1 cellular context compared by ENCODE assay signal in the genomic region with DNA sequence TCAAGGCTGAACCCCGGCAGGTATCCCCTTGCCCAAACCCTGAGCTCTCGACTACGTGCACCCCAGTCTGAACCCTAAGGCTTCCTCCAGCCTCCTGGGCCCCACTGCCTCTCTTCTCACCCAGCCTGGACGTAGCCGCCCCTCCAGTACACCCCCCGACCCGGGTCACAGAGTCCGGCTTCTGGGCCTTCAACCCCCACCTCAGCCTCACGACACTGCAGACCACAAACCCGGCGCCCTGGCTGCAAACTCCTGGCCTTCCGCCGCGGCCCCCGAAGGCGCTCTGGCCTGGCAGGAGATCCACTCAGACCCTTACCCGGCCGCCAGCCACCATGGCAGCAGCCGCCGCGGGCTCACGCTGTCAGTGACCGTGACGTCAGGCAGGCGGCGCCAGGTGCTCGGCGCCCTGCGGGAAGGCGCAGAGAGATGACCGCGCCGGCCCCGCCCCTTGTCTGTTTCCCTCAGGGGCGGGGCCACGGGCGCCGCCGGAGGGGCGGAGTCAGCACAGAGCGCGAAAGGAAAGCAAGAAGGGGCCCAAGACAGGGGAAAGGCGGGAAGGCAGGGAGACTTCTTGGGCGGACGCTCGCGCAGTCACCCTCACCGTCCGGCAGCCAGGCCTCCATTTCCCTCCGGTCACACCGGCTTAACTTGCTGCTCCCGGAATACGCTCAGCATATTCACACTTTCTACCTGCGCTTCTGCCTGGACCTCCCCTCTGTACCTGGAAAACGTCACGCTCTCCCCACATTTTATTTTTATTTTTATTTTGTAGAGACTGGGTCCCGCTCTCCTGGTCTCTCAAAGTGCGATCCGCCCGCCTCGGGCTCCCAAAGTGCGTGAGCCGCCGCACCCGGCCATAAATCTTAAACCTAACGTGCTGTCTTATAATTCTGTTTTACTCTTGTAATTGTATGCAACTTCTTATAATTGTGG.
A peak's percentile ranks its signal among the peaks of the same experiment; 100 is the strongest.
TF ChIP-seq lines count a peak whose summit lies in the region.

A gene with protein sequence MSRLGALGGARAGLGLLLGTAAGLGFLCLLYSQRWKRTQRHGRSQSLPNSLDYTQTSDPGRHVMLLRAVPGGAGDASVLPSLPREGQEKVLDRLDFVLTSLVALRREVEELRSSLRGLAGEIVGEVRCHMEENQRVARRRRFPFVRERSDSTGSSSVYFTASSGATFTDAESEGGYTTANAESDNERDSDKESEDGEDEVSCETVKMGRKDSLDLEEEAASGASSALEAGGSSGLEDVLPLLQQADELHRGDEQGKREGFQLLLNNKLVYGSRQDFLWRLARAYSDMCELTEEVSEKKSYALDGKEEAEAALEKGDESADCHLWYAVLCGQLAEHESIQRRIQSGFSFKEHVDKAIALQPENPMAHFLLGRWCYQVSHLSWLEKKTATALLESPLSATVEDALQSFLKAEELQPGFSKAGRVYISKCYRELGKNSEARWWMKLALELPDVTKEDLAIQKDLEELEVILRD (minus strand): TSS at position 372 of the 933 bp plus-strand sequence. CDS start 471 bp downstream, outside the sequence.

TF ChIP-seq in HepG2, 621 proteins besides CTCF, POLR2A, EP300 and RAD21 (continued from another document and continues in another):
- TF ChIP-seq, protein P1, sequence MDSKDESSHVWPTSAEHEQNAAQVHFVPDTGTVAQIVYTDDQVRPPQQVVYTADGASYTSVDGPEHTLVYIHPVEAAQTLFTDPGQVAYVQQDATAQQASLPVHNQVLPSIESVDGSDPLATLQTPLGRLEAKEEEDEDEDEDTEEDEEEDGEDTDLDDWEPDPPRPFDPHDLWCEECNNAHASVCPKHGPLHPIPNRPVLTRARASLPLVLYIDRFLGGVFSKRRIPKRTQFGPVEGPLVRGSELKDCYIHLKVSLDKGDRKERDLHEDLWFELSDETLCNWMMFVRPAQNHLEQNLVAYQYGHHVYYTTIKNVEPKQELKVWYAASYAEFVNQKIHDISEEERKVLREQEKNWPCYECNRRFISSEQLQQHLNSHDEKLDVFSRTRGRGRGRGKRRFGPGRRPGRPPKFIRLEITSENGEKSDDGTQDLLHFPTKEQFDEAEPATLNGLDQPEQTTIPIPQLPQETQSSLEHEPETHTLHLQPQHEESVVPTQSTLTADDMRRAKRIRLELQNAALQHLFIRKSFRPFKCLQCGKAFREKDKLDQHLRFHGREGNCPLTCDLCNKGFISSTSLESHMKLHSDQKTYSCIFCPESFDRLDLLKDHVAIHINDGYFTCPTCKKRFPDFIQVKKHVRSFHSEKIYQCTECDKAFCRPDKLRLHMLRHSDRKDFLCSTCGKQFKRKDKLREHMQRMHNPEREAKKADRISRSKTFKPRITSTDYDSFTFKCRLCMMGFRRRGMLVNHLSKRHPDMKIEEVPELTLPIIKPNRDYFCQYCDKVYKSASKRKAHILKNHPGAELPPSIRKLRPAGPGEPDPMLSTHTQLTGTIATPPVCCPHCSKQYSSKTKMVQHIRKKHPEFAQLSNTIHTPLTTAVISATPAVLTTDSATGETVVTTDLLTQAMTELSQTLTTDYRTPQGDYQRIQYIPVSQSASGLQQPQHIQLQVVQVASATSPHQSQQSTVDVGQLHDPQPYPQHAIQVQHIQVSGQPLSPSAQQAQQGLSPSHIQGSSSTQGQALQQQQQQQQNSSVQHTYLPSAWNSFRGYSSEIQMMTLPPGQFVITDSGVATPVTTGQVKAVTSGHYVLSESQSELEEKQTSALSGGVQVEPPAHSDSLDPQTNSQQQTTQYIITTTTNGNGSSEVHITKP (CRISPR knock-in tag; IDR thresholded peaks at IDR 0.05; ENCODE audit: low read depth): no peak
- TF ChIP-seq ZMAT3 (CRISPR knock-in tag; conservative IDR thresholded peaks at IDR 0.05): peak; percentile 65; the same call in 1 of the 2 replicates
- no peak for TF ChIP-seq ZSCAN22 (CRISPR knock-in tag; IDR thresholded peaks at IDR 0.05)
- TF ChIP-seq ZNF253 (CRISPR knock-in tag; IDR thresholded peaks at IDR 0.05; ENCODE audit: borderline replicate concordance): no peak
- TF ChIP-seq PHF20 (CRISPR knock-in tag; IDR thresholded peaks at IDR 0.05): peak; percentile 92
- TF ChIP-seq, protein P2, sequence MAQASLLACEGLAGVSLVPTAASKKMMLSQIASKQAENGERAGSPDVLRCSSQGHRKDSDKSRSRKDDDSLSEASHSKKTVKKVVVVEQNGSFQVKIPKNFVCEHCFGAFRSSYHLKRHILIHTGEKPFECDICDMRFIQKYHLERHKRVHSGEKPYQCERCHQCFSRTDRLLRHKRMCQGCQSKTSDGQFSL (CRISPR knock-in tag; IDR thresholded peaks at IDR 0.05): peak; percentile 23; the same call in 1 of the 2 replicates
- no peak for TF ChIP-seq FOXA1 (IDR thresholded peaks at IDR 0.05)
- TF ChIP-seq FOXA1 (CRISPR knock-in tag; IDR thresholded peaks at IDR 0.05): no peak
- TF ChIP-seq, protein P3, sequence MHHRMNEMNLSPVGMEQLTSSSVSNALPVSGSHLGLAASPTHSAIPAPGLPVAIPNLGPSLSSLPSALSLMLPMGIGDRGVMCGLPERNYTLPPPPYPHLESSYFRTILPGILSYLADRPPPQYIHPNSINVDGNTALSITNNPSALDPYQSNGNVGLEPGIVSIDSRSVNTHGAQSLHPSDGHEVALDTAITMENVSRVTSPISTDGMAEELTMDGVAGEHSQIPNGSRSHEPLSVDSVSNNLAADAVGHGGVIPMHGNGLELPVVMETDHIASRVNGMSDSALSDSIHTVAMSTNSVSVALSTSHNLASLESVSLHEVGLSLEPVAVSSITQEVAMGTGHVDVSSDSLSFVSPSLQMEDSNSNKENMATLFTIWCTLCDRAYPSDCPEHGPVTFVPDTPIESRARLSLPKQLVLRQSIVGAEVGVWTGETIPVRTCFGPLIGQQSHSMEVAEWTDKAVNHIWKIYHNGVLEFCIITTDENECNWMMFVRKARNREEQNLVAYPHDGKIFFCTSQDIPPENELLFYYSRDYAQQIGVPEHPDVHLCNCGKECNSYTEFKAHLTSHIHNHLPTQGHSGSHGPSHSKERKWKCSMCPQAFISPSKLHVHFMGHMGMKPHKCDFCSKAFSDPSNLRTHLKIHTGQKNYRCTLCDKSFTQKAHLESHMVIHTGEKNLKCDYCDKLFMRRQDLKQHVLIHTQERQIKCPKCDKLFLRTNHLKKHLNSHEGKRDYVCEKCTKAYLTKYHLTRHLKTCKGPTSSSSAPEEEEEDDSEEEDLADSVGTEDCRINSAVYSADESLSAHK (CRISPR knock-in tag; IDR thresholded peaks at IDR 0.05; ENCODE audit: borderline replicate concordance): no peak
- TF ChIP-seq, protein P4, sequence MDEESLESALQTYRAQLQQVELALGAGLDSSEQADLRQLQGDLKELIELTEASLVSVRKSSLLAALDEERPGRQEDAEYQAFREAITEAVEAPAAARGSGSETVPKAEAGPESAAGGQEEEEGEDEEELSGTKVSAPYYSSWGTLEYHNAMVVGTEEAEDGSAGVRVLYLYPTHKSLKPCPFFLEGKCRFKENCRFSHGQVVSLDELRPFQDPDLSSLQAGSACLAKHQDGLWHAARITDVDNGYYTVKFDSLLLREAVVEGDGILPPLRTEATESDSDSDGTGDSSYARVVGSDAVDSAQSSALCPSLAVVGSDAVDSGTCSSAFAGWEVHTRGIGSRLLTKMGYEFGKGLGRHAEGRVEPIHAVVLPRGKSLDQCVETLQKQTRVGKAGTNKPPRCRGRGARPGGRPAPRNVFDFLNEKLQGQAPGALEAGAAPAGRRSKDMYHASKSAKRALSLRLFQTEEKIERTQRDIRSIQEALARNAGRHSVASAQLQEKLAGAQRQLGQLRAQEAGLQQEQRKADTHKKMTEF (CRISPR knock-in tag; IDR thresholded peaks at IDR 0.05): peak; percentile 77
- peak; percentile 57; the same call in 1 of the 2 replicates for TF ChIP-seq ZNF678 (CRISPR knock-in tag; IDR thresholded peaks at IDR 0.05)
- no peak for TF ChIP-seq HOXA7 (CRISPR knock-in tag; IDR thresholded peaks at IDR 0.05)
- TF ChIP-seq ZNF501 (CRISPR knock-in tag; IDR thresholded peaks at IDR 0.05): peak; percentile 93
- TF ChIP-seq, protein P5, sequence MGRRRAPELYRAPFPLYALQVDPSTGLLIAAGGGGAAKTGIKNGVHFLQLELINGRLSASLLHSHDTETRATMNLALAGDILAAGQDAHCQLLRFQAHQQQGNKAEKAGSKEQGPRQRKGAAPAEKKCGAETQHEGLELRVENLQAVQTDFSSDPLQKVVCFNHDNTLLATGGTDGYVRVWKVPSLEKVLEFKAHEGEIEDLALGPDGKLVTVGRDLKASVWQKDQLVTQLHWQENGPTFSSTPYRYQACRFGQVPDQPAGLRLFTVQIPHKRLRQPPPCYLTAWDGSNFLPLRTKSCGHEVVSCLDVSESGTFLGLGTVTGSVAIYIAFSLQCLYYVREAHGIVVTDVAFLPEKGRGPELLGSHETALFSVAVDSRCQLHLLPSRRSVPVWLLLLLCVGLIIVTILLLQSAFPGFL (CRISPR knock-in tag; IDR thresholded peaks at IDR 0.05): no peak
- peak; percentile 59; the same call in 1 of the 2 replicates for TF ChIP-seq PAX8 (CRISPR knock-in tag; IDR thresholded peaks at IDR 0.05; ENCODE audit: borderline replicate concordance)
- no peak for TF ChIP-seq ISX (CRISPR knock-in tag; conservative IDR thresholded peaks at IDR 0.05)
- TF ChIP-seq ZBTB7A (CRISPR knock-in tag; IDR thresholded peaks at IDR 0.05): no peak
- TF ChIP-seq, protein P6, sequence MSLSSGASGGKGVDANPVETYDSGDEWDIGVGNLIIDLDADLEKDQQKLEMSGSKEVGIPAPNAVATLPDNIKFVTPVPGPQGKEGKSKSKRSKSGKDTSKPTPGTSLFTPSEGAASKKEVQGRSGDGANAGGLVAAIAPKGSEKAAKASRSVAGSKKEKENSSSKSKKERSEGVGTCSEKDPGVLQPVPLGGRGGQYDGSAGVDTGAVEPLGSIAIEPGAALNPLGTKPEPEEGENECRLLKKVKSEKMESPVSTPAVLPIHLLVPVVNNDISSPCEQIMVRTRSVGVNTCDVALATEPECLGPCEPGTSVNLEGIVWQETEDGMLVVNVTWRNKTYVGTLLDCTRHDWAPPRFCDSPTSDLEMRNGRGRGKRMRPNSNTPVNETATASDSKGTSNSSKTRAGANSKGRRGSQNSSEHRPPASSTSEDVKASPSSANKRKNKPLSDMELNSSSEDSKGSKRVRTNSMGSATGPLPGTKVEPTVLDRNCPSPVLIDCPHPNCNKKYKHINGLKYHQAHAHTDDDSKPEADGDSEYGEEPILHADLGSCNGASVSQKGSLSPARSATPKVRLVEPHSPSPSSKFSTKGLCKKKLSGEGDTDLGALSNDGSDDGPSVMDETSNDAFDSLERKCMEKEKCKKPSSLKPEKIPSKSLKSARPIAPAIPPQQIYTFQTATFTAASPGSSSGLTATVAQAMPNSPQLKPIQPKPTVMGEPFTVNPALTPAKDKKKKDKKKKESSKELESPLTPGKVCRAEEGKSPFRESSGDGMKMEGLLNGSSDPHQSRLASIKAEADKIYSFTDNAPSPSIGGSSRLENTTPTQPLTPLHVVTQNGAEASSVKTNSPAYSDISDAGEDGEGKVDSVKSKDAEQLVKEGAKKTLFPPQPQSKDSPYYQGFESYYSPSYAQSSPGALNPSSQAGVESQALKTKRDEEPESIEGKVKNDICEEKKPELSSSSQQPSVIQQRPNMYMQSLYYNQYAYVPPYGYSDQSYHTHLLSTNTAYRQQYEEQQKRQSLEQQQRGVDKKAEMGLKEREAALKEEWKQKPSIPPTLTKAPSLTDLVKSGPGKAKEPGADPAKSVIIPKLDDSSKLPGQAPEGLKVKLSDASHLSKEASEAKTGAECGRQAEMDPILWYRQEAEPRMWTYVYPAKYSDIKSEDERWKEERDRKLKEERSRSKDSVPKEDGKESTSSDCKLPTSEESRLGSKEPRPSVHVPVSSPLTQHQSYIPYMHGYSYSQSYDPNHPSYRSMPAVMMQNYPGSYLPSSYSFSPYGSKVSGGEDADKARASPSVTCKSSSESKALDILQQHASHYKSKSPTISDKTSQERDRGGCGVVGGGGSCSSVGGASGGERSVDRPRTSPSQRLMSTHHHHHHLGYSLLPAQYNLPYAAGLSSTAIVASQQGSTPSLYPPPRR (CRISPR knock-in tag; IDR thresholded peaks at IDR 0.05; ENCODE audit: borderline replicate concordance): 0 out of 2 replicates have a peak, but pooled peaks have one; percentile 52
- no peak for TF ChIP-seq CEBPG (CRISPR knock-in tag; IDR thresholded peaks at IDR 0.05)
- TF ChIP-seq, protein P7, sequence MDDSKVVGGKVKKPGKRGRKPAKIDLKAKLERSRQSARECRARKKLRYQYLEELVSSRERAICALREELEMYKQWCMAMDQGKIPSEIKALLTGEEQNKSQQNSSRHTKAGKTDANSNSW (CRISPR knock-in tag; IDR thresholded peaks at IDR 0.05; ENCODE audit: borderline replicate concordance): no peak
- TF ChIP-seq SPEN (CRISPR knock-in tag; IDR thresholded peaks at IDR 0.05; ENCODE audit: low read depth): peak; percentile 90
- TF ChIP-seq, protein P8, sequence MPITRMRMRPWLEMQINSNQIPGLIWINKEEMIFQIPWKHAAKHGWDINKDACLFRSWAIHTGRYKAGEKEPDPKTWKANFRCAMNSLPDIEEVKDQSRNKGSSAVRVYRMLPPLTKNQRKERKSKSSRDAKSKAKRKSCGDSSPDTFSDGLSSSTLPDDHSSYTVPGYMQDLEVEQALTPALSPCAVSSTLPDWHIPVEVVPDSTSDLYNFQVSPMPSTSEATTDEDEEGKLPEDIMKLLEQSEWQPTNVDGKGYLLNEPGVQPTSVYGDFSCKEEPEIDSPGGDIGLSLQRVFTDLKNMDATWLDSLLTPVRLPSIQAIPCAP (CRISPR knock-in tag; IDR thresholded peaks at IDR 0.05; ENCODE audit: low read depth): no peak
- TF ChIP-seq EHMT2 (IDR thresholded peaks at IDR 0.05; ENCODE audit: borderline replicate concordance, low read depth, low read length): no peak
- TF ChIP-seq ETV5 (CRISPR knock-in tag; IDR thresholded peaks at IDR 0.05; ENCODE audit: borderline replicate concordance): peak; percentile 29; the same call in 1 of the 2 replicates
- TF ChIP-seq KLF12 (CRISPR knock-in tag; IDR thresholded peaks at IDR 0.05; ENCODE audit: borderline replicate concordance): peak; percentile 68
- TF ChIP-seq ESRRA (CRISPR knock-in tag; IDR thresholded peaks at IDR 0.05; ENCODE audit: low read depth): 0 out of 2 replicates have a peak, but pooled peaks have one; percentile 40
- TF ChIP-seq, protein P9, sequence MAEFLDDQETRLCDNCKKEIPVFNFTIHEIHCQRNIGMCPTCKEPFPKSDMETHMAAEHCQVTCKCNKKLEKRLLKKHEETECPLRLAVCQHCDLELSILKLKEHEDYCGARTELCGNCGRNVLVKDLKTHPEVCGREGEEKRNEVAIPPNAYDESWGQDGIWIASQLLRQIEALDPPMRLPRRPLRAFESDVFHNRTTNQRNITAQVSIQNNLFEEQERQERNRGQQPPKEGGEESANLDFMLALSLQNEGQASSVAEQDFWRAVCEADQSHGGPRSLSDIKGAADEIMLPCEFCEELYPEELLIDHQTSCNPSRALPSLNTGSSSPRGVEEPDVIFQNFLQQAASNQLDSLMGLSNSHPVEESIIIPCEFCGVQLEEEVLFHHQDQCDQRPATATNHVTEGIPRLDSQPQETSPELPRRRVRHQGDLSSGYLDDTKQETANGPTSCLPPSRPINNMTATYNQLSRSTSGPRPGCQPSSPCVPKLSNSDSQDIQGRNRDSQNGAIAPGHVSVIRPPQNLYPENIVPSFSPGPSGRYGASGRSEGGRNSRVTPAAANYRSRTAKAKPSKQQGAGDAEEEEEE (CRISPR knock-in tag; IDR thresholded peaks at IDR 0.05; ENCODE audit: borderline replicate concordance): no peak
- no peak for TF ChIP-seq ZNF75D (CRISPR knock-in tag; IDR thresholded peaks at IDR 0.05; ENCODE audit: borderline replicate concordance)
- TF ChIP-seq ZFP41 (CRISPR knock-in tag; IDR thresholded peaks at IDR 0.05; ENCODE audit: borderline replicate concordance): no peak
- TF ChIP-seq, protein P10, sequence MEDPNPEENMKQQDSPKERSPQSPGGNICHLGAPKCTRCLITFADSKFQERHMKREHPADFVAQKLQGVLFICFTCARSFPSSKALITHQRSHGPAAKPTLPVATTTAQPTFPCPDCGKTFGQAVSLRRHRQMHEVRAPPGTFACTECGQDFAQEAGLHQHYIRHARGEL (CRISPR knock-in tag; IDR thresholded peaks at IDR 0.05): no peak
